Comparison of ENCODE assay signal across 8 cellular contexts in the genomic region with DNA sequence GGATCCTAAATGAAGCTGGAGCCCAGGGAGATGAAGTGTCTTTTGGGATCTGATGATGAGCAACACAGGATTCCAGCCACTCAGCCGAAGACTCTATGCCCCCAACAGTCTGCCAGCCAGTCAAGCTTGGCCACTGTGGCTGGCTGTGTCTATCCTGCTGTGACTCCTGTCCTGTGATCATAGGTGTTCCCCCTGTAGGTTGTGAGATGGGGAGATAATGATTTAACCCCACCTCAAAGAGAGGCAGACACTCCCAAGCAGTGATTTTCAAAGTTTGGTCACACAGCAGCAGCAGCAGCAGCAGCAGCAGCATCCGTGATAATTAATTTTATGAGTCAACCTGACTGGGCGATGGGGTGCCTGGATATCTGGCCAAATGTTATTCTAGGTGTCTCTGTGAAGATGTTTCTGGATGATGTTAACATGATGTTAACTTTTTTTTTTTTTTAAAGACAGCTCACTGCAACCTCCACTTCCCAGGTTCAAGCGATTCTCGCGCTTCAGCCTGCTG. TPM values are rescaled to one million over a fixed set of nuclear protein-coding genes. Genes with fewer than 3 reads are reported as not detected.
DNase-seq lines count a peak whose midpoint lies in the region; ATAC-seq and TF ChIP-seq lines count a peak whose summit lies in the region.

No MANE protein-coding gene starts in this region.

- peaks cover 13% of the 10 kb centered on the region for H3K4me1 Mint-ChIP-seq in activated T-cell treated with anti-CD3 and anti-CD28 coated beads, Interleukin-2, amount 50 U/mL, for 72 hours (ENCODE audit: low read depth)
- H3K4me1 Mint-ChIP-seq in activated T-cell treated with anti-CD3 and anti-CD28 coated beads, Interleukin-2, amount 50 U/mL, for 4 hours (ENCODE audit: low read depth) = peaks cover 21% of the 10 kb centered on the region

- peak overlapping the region; percentile 20 for H3K27ac Mint-ChIP-seq in activated T-cell treated with anti-CD3 and anti-CD28 coated beads, Interleukin-2, amount 50 U/mL, for 72 hours

- H3K9me3 ChIP-seq in MG63 = no peaks in the 10 kb centered on the region

- no peak for ATAC-seq in activated T-cell treated with anti-CD3 and anti-CD28 coated beads, Interleukin-2, amount 50 U/mL, for 72 hours (replicated peaks in 1 of 2)
- ATAC-seq in activated T-cell treated with anti-CD3 and anti-CD28 coated beads, Interleukin-2, amount 50 U/mL, for 4 hours = no peak

- H3K36me3 ChIP-seq in MG63 = no peaks in the 10 kb centered on the region

- TF ChIP-seq CTCF in fibroblast of mammary gland (conservative IDR thresholded peaks at IDR 0.05; ENCODE audit: control insufficient read depth, insufficient read depth, low read depth, low read length) = no peak

- H3K27ac ChIP-seq in substantia nigra (ENCODE audit: low read depth, low read length, poor library complexity, severe bottlenecking) = peak overlapping the region; percentile 42

- no peaks in the 10 kb centered on the region for H3K27me3 ChIP-seq in MG63

- DNase-seq in activated T-cell treated with anti-CD3 and anti-CD28 coated beads, Interleukin-2, amount 50 U/mL, for 72 hours = no peak
- no peak for DNase-seq in activated T-cell treated with anti-CD3 and anti-CD28 coated beads, Interleukin-2, amount 50 U/mL, for 4 hours
- DNase-seq in MG63 = peak; percentile 62
- peak; percentile 88 for DNase-seq in fibroblast of mammary gland (ENCODE audit: low read depth)
- no peak for DNase-seq in substantia nigra (lab: John Stamatoyannopoulos, UW)
- DNase-seq in DMS53 treated with DMSO at 0.1 percent for 48 hours (lab: John Stamatoyannopoulos, UW; ENCODE audit: unreplicated experiment) = no peak
- no peak for DNase-seq in NCI-H146 (lab: John Stamatoyannopoulos, UW)
- DNase-seq in retina = no peak

- H3K27me3 Mint-ChIP-seq in activated T-cell treated with anti-CD3 and anti-CD28 coated beads, Interleukin-2, amount 50 U/mL, for 72 hours (ENCODE audit: low read depth) = peaks cover 6% of the 10 kb centered on the region
- H3K27me3 Mint-ChIP-seq in activated T-cell treated with anti-CD3 and anti-CD28 coated beads, Interleukin-2, amount 50 U/mL, for 4 hours (ENCODE audit: low read depth) = no peaks in the 10 kb centered on the region

- H3K4me3 ChIP-seq in MG63 = no peak overlapping the region
- H3K4me3 ChIP-seq in fibroblast of mammary gland (ENCODE audit: control insufficient read depth, low read depth, low read length) = no peak overlapping the region

- peaks cover 0 to 3% of the 10 kb centered on the region in 2 donors for H3K9me3 Mint-ChIP-seq in activated T-cell treated with anti-CD3 and anti-CD28 coated beads, Interleukin-2, amount 50 U/mL, for 72 hours
- no peaks in the 10 kb centered on the region for H3K9me3 Mint-ChIP-seq in activated T-cell treated with anti-CD3 and anti-CD28 coated beads, Interleukin-2, amount 50 U/mL, for 4 hours

- no peak overlapping the region for H3K4me3 Mint-ChIP-seq in activated T-cell treated with anti-CD3 and anti-CD28 coated beads, Interleukin-2, amount 50 U/mL, for 72 hours
- H3K4me3 Mint-ChIP-seq in activated T-cell treated with anti-CD3 and anti-CD28 coated beads, Interleukin-2, amount 50 U/mL, for 4 hours = no peak overlapping the region

- peaks cover 1 to 2% of the 10 kb centered on the region in 2 donors for H3K36me3 Mint-ChIP-seq in activated T-cell treated with anti-CD3 and anti-CD28 coated beads, Interleukin-2, amount 50 U/mL, for 72 hours (ENCODE audit: insufficient read depth in 2 of 2)
- H3K36me3 Mint-ChIP-seq in activated T-cell treated with anti-CD3 and anti-CD28 coated beads, Interleukin-2, amount 50 U/mL, for 4 hours (ENCODE audit: insufficient read depth) = no peaks in the 10 kb centered on the region

RNA-seq across cellular contexts. Expression of gene RHOB, which starts 21.4 kb away (rescaled TPM):
- total RNA-seq in activated T-cell treated with anti-CD3 and anti-CD28 coated beads, Interleukin-2, amount 50 U/mL, for 72 hours = 10 to 100 TPM; 17.5 to 44.7 TPM
- total RNA-seq in activated T-cell treated with anti-CD3 and anti-CD28 coated beads, Interleukin-2, amount 50 U/mL, for 4 hours = 10 to 100 TPM; 14.2 to 14.6 (median 14.2) TPM
- total RNA-seq in MG63 (2014; rRNA removed; shearing (Covaris generic); ENCODE audit: low replicate concordance) = 65.2 and 65.4 TPM in 2 replicates

Comparison
In these comparisons a context has a peak if more than half of its experiments do, and no peak if none do; other contexts are left out.
1. DNase-seq: peak in MG63 (single experiment) and fibroblast of mammary gland (single experiment); none in activated T-cell treated with anti-CD3 and anti-CD28 coated beads, Interleukin-2, amount 50 U/mL, for 72 hours (0 of 2), activated T-cell treated with anti-CD3 and anti-CD28 coated beads, Interleukin-2, amount 50 U/mL, for 4 hours (single experiment), substantia nigra (0 of 49), DMS53 treated with DMSO at 0.1 percent for 48 hours (single experiment), NCI-H146 (single experiment) and retina (single experiment).